22 cellular contexts compared by ENCODE assay signal in the genomic region with DNA sequence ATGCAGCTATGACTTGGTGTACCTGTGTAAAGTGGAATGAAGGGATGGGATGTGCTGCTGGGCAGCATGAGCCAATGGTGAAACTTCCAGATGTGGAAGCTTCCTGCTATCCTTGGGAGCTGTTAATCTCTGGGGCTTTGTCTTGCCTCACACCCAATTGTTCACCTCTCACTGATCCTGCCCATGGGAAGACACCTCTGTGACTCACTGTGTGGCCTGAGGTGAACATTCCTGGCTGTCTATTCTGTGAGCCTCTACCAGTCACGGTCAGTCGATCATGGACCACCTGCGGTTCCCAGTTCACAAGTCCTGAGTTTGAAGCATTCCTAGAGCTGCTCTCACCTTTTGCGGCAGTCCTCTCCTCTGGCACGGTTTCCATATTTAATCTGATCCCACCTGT. TPM values are rescaled to one million over a fixed set of nuclear protein-coding genes. Genes with fewer than 3 reads are reported as not detected.
A peak's percentile ranks its signal among the peaks of the same experiment; 100 is the strongest.
DNase-seq lines count a peak whose midpoint lies in the region; ATAC-seq and TF ChIP-seq lines count a peak whose summit lies in the region.
"Had no signal": no experiment of that assay in that cellular context is flagged by ENCODE, and none has a peak within 500 bp of the region (broad histone marks: within the 10 kb centered on the region; RNA-seq: fewer than 3 reads in every experiment).

No MANE protein-coding gene starts in this region.

- no peak for TF ChIP-seq CTCF in PC-3 (conservative IDR thresholded peaks at IDR 0.05; ENCODE audit: low read depth, low read length)

- no peak overlapping the region for H4K91ac ChIP-seq in trophoblast cell (ENCODE audit: low read depth, low read length)

- no peak overlapping the region for H3K4ac ChIP-seq in trophoblast cell (ENCODE audit: low read depth, low read length)

- no peak overlapping the region for H3K23ac ChIP-seq in trophoblast cell (ENCODE audit: low read length)

- H3K36me3 ChIP-seq in H7 (replicated peaks; ENCODE audit: control insufficient read depth, insufficient read depth, low read length): no peaks in the 10 kb centered on the region
- no peaks in the 10 kb centered on the region for H3K36me3 ChIP-seq in PC-3 (ENCODE audit: low read depth, low read length)
- H3K36me3 ChIP-seq in trophoblast cell (ENCODE audit: control insufficient read depth in 1 of 2, insufficient read depth in 2 of 2, low read length in 2 of 2): no peaks in the 10 kb centered on the region
- H3K36me3 ChIP-seq: BE2C, esophagus squamous epithelium, right lobe of liver had no signal

- POLR2A ChIA-PET in PC-3 (lab: Charles Lee; ENCODE audit: unreplicated experiment): no interaction called here

- no peaks in the 10 kb centered on the region for H3K9me2 ChIP-seq in PC-3 (replicated peaks; ENCODE audit: low read length)

- no peak overlapping the region for H3K9ac ChIP-seq in PC-3 (ENCODE audit: low read length)
- no peak overlapping the region for H3K9ac ChIP-seq in trophoblast cell (ENCODE audit: low read length)

- no peak overlapping the region for H4K12ac ChIP-seq in trophoblast cell (ENCODE audit: low read depth, low read length)

- no peak overlapping the region for H3K27ac ChIP-seq in PC-3 (ENCODE audit: low read length)
- no peak overlapping the region for H3K27ac ChIP-seq in epithelial cell of prostate
- no peak overlapping the region for H3K27ac ChIP-seq in trophoblast cell (ENCODE audit: low read depth, low read length)
- no peak overlapping the region for H3K27ac ChIP-seq in right cardiac atrium (ENCODE audit: low read length)
- H3K27ac ChIP-seq: esophagus squamous epithelium, right lobe of liver, testis had no signal

- BruUV-seq in PC-3 (replicated peaks; lab: Mats Ljungman, UMichigan): no TSS peak

- no peak overlapping the region for H2BK5ac ChIP-seq in trophoblast cell (ENCODE audit: low read depth, low read length, poor library complexity)

- no peaks in the 10 kb centered on the region for H3K79me1 ChIP-seq in trophoblast cell (ENCODE audit: low read length)

- H3K4me3 ChIP-seq in H7 (ENCODE audit: insufficient read depth, low read depth, low read length) (no peak overlapping the region), PC-3 (ENCODE audit: low read length) (no peak overlapping the region), trophoblast cell (ENCODE audit: low read depth, low read length) (no peak overlapping the region), right cardiac atrium (ENCODE audit: low read length) (no peak overlapping the region)
- H3K4me3 ChIP-seq: esophagus squamous epithelium, right lobe of liver, testis had no signal

- intact Hi-C loops in PC-3 (cut with micrococcal nuclease): no loop called here
- intact Hi-C loops in right cardiac atrium (cut with DNase I): no loop called here

- H4K20me1 ChIP-seq in PC-3 (ENCODE audit: low read length): no peaks in the 10 kb centered on the region

- DNase-seq in H7 (peak; percentile 60), PC-3 (peak; percentile 70), epithelial cell of prostate (ENCODE audit: low read depth, low spot score) (peak; percentile 60), trophoblast cell (peak; percentile 70 to 85), right cardiac atrium (no peak), NCI-H446 treated with DMSO at 0.1 percent for 48 hours (lab: John Stamatoyannopoulos, UW) (no peak)
- DNase-seq: activated CD4-positive, alpha-beta T cell treated with anti-CD3 and anti-CD28 coated beads, Interleukin-2, amount 50 U/mL, for 1 hour; activated gamma-delta T cell; BE2C; COR-L47; EL; esophagus squamous epithelium; MM.1S; NCI-H187 treated with DMSO at 0.1 percent for 48 hours; right lobe of liver; Right ventricle myocardium superior; T-helper 1 cell; testis had no signal

- CTCF ChIA-PET in PC-3 (lab: Charles Lee): no interaction called here

- H3K4me1 ChIP-seq in PC-3 (ENCODE audit: insufficient read depth, low read length) (peaks cover 6% of the 10 kb centered on the region; the same call in 1 of the 2 replicates), trophoblast cell (ENCODE audit: control insufficient read depth in 1 of 2, insufficient read depth in 2 of 2, low read length in 2 of 2) (no peaks in the 10 kb centered on the region), right cardiac atrium (ENCODE audit: control insufficient read depth, insufficient read depth, low read length) (no peaks in the 10 kb centered on the region)
- H3K4me1 ChIP-seq: BE2C, esophagus squamous epithelium, right lobe of liver, testis had no signal

- no peak overlapping the region for H3K4me2 ChIP-seq in PC-3 (ENCODE audit: low read length)
- H3K4me2 ChIP-seq in trophoblast cell (ENCODE audit: low read length): no peak overlapping the region

- H3F3A ChIP-seq in PC-3 (ENCODE audit: low read length, unreplicated experiment): no peaks in the 10 kb centered on the region

- H2BK120ac ChIP-seq in trophoblast cell (ENCODE audit: insufficient read depth, low read length, poor library complexity): no peak overlapping the region

- WGBS in trophoblast cell (ENCODE audit: extremely low coverage, insufficient coverage, insufficient read length): no CpG with 5 or more reads among the region's 5 CpGs
- WGBS in right cardiac atrium: 69% methylated on average over 5 of the region's 5 CpGs

- no peak overlapping the region for H4K8ac ChIP-seq in trophoblast cell (ENCODE audit: low read depth, low read length)

- no peak overlapping the region for H3K18ac ChIP-seq in trophoblast cell (ENCODE audit: low read length)

- no peak overlapping the region for H3K14ac ChIP-seq in trophoblast cell (ENCODE audit: low read length)

- ATAC-seq in PC-3 (peak; percentile 40; the same call in 1 of the 2 replicates), right cardiac atrium (no peak), HG03175 (IDR thresholded peaks at IDR 0.05; ENCODE audit: unreplicated experiment) (no peak)
- ATAC-seq: right lobe of liver had no signal

- H3K27me3 ChIP-seq in H7 (ENCODE audit: control insufficient read depth, insufficient read depth, low read length) (no peaks in the 10 kb centered on the region), PC-3 (ENCODE audit: low read length) (no peaks in the 10 kb centered on the region), trophoblast cell (ENCODE audit: insufficient read depth, low read length) (no peaks in the 10 kb centered on the region), right cardiac atrium (ENCODE audit: control insufficient read depth, insufficient read depth) (no peaks in the 10 kb centered on the region)
- H3K27me3 ChIP-seq: right lobe of liver, testis had no signal

- H2BK12ac ChIP-seq in trophoblast cell (ENCODE audit: low read length): no peak overlapping the region

- H3K9me3 ChIP-seq in PC-3 (ENCODE audit: low read length) (no peaks in the 10 kb centered on the region), trophoblast cell (ENCODE audit: insufficient read depth, low read depth, low read length) (no peaks in the 10 kb centered on the region), right cardiac atrium (ENCODE audit: control insufficient read depth, low read length) (no peaks in the 10 kb centered on the region)
- H3K9me3 ChIP-seq: BE2C, right lobe of liver, testis had no signal

- H2AFZ ChIP-seq in PC-3 (ENCODE audit: low read length) (no peak overlapping the region), trophoblast cell (ENCODE audit: insufficient read depth, low read length, poor library complexity) (no peak overlapping the region)

- H2AK5ac ChIP-seq in trophoblast cell (ENCODE audit: low read length): no peak overlapping the region

- H3K79me2 ChIP-seq in PC-3 (ENCODE audit: low read length): no peaks in the 10 kb centered on the region
- H3K79me2 ChIP-seq in trophoblast cell (ENCODE audit: control insufficient read depth, insufficient read depth, low read length, poor library complexity): no peaks in the 10 kb centered on the region

RNA-seq across cellular contexts. Expression of a gene that starts 12.1 kb away (rescaled TPM):
- total RNA-seq in H7 (2014; rRNA removed; shearing (Covaris generic)): 0.10 TPM in 1 of 2 replicates, not detected in the other
- total RNA-seq in PC-3 (2014; rRNA removed) (0.18 and 0.40 TPM in 2 replicates), right cardiac atrium (under 1 TPM in 2 of 4 donors, not detected in 2; 0.15 to 0.20 TPM)
- polyA plus RNA-seq in trophoblast cell (2013): 0.47 and 0.51 TPM in 2 replicates
- 0.07 TPM for polyA plus RNA-seq in right cardiac atrium
- total RNA-seq: cardiac septum, esophagus squamous epithelium, H4, osteocyte, Right ventricle myocardium superior had no signal

RNA-seq across cellular contexts. Expression of a gene that starts 43.5 kb away (rescaled TPM):
- total RNA-seq in H7 (2014; rRNA removed; shearing (Covaris generic)): 20.7 and 26.7 TPM in 2 replicates
- total RNA-seq in PC-3 (2014; rRNA removed) (6.1 and 8.2 TPM in 2 replicates), right cardiac atrium (10 to 100 TPM; 13.0 to 28.0 (median 19.3) TPM)
- polyA plus RNA-seq in trophoblast cell (2013): 1.3 and 1.4 TPM in 2 replicates
- polyA plus RNA-seq in right cardiac atrium: 31.8 TPM

Comparison
In these comparisons a context has a peak if more than half of its experiments do, and no peak if none do; other contexts are left out.
1. DNase-seq: peak in H7 (single experiment), PC-3 (single experiment), epithelial cell of prostate (single experiment) and trophoblast cell (2 of 2); none in right cardiac atrium (0 of 3) and NCI-H446 treated with DMSO at 0.1 percent for 48 hours (single experiment).